In the genomic region with DNA sequence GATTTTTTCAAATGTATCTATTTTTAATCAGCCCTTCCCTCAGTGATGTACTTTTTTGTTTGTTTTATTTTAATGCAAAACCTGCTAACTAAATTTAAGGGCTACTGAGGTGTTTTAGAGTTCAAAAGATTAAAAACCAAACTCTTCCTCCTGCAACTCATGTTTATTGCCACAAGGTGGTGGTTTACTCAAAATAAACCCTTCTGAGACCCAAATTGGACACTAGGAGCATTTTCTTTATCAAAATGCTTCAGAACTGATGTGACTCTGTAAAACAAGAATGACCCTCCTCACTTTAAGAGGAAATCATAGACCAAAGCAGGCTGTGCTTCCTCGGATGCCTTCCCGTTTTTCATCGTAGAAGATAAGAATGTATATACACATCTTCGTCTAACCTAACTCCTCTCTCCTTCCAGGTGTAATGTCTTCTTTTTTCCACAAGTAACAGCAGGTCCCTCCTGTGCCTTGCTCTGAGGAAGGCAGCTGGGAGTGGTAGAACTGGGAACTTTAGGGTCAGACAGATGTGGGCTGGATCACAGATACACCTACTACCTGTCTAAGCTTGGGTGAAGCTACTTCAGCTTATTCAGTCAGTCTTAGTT, we compare ENCODE assay signal across 8 cellular contexts. TPM values are rescaled to one million over a fixed set of nuclear protein-coding genes. Genes with fewer than 3 reads are reported as not detected.
DNase-seq lines count a peak whose midpoint lies in the region; ATAC-seq and TF ChIP-seq lines count a peak whose summit lies in the region.

No MANE protein-coding gene starts in this region.

- H3K4me1 Mint-ChIP-seq in CD8-positive, alpha-beta memory T cell = peaks cover 21 to 30% (median 27%) of the 10 kb centered on the region in 3 donors
- peaks cover 22% of the 10 kb centered on the region for H3K4me1 Mint-ChIP-seq in activated T-helper 17 cell treated with anti-CD3 and anti-CD28 coated beads, Interleukin-2, amount 50 U/mL, for 72 hours

- CTCF ChIA-PET in CD8-positive, alpha-beta memory T cell (lab: Charles Lee) = interaction anchor here (1.1 kb wide), 1 partner anchor 9 kb away, joined by 3 read pairs; no protein-coding TSS in a partner anchor

- peak overlapping the region in 5 of 8 donors; percentile 4 to 86 (median 55) for H3K27ac Mint-ChIP-seq in CD8-positive, alpha-beta memory T cell
- H3K27ac Mint-ChIP-seq in activated T-helper 17 cell treated with anti-CD3 and anti-CD28 coated beads, Interleukin-2, amount 50 U/mL, for 72 hours = peak overlapping the region; percentile 17

- peaks cover 0 to 5% (median 0%) of the 10 kb centered on the region in 3 donors for H3K36me3 Mint-ChIP-seq in CD8-positive, alpha-beta memory T cell
- H3K36me3 Mint-ChIP-seq in activated T-helper 17 cell treated with anti-CD3 and anti-CD28 coated beads, Interleukin-2, amount 50 U/mL, for 72 hours (ENCODE audit: low read depth) = no peaks in the 10 kb centered on the region

- peaks cover 0 to 4% of the 10 kb centered on the region in 2 donors for H3K27me3 Mint-ChIP-seq in CD8-positive, alpha-beta memory T cell
- no peaks in the 10 kb centered on the region for H3K27me3 Mint-ChIP-seq in activated T-helper 17 cell treated with anti-CD3 and anti-CD28 coated beads, Interleukin-2, amount 50 U/mL, for 72 hours

- no peaks in the 10 kb centered on the region for H3K9me3 Mint-ChIP-seq in CD8-positive, alpha-beta memory T cell
- no peaks in the 10 kb centered on the region for H3K9me3 Mint-ChIP-seq in activated T-helper 17 cell treated with anti-CD3 and anti-CD28 coated beads, Interleukin-2, amount 50 U/mL, for 72 hours

- peak; percentile 16 for TF ChIP-seq CTCF in HL-60 (IDR thresholded peaks at IDR 0.05; ENCODE audit: insufficient read depth, low read length)
- peak; percentile 50 for TF ChIP-seq CTCF in kidney epithelial cell (IDR thresholded peaks at IDR 0.05; ENCODE audit: insufficient read depth, low read length, poor library complexity, severe bottlenecking)

- no peaks in the 10 kb centered on the region for H3K9me3 ChIP-seq in CD8-positive, alpha-beta memory T cell (ENCODE audit: low read length)

- no peaks in the 10 kb centered on the region for H3K27me3 ChIP-seq in CD8-positive, alpha-beta memory T cell (ENCODE audit: insufficient read depth, low read length, poor library complexity, severe bottlenecking)
- H3K27me3 ChIP-seq in HL-60 (ENCODE audit: insufficient read depth, poor library complexity, severe bottlenecking) = peaks cover 37% of the 10 kb centered on the region
- peaks cover 2% of the 10 kb centered on the region for H3K27me3 ChIP-seq in kidney epithelial cell (ENCODE audit: control insufficient read depth, insufficient read depth, low read length)

- DNase-seq in CD8-positive, alpha-beta memory T cell = peak in 1 of 5 donors; percentile 10
- DNase-seq in HL-60 (ENCODE audit: low read depth in 1 of 2, low spot score in 1 of 2) (no peak), kidney epithelial cell (ENCODE audit: low read depth) (no peak), NCI-H774 (lab: John Stamatoyannopoulos, UW) (no peak), NCI-H69 (lab: John Stamatoyannopoulos, UW) (no peak)

- H3K36me3 ChIP-seq in CD8-positive, alpha-beta memory T cell (ENCODE audit: insufficient read depth, low read length) = no peaks in the 10 kb centered on the region
- H3K36me3 ChIP-seq in kidney epithelial cell (ENCODE audit: control insufficient read depth, insufficient read depth, low read length) = no peaks in the 10 kb centered on the region

- H3K4me3 ChIP-seq in CD8-positive, alpha-beta memory T cell (ENCODE audit: low read length) = no peak overlapping the region
- H3K4me3 ChIP-seq in HL-60 (replicated peaks; ENCODE audit: insufficient read depth, low read length) = no peak overlapping the region
- H3K4me3 ChIP-seq in kidney epithelial cell (ENCODE audit: low read depth, low read length) = no peak overlapping the region

- H3K27ac ChIP-seq in CD8-positive, alpha-beta memory T cell (ENCODE audit: low read depth, low read length) = no peak overlapping the region
- no peak overlapping the region for H3K27ac ChIP-seq in HL-60 (replicated peaks)

- peak overlapping the region in 1 of 7 donors; percentile 74 for H3K4me3 Mint-ChIP-seq in CD8-positive, alpha-beta memory T cell
- no peak overlapping the region for H3K4me3 Mint-ChIP-seq in activated T-helper 17 cell treated with anti-CD3 and anti-CD28 coated beads, Interleukin-2, amount 50 U/mL, for 72 hours

- no peak for ATAC-seq in activated T-helper 17 cell treated with anti-CD3 and anti-CD28 coated beads, Interleukin-2, amount 50 U/mL, for 72 hours (replicated peaks)
- no peak for ATAC-seq in GM18511 (IDR thresholded peaks at IDR 0.05; ENCODE audit: unreplicated experiment)
- ATAC-seq in esophagus mucosa = no peak

- POLR2A ChIA-PET in CD8-positive, alpha-beta memory T cell (lab: Charles Lee) = no interaction called here

- H3K4me1 ChIP-seq in CD8-positive, alpha-beta memory T cell (ENCODE audit: insufficient read depth, low read length) = peaks cover 7% of the 10 kb centered on the region

RNA-seq across cellular contexts. Expression of a gene that starts 2.9 kb away (rescaled TPM):
- not detected for total RNA-seq in CD8-positive, alpha-beta memory T cell
- polyA plus RNA-seq in CD8-positive, alpha-beta memory T cell = 0.44 TPM
- 1 to 10 TPM; 1.6 to 6.8 TPM for total RNA-seq in activated T-helper 17 cell treated with anti-CD3 and anti-CD28 coated beads, Interleukin-2, amount 50 U/mL, for 72 hours
- total RNA-seq in kidney epithelial cell = not detected in 2 replicates
- not detected for total RNA-seq in esophagus mucosa

RNA-seq across cellular contexts. Expression of a gene that starts 15.8 kb away (rescaled TPM):
- under 1 TPM; 0.28 to 0.38 TPM for total RNA-seq in CD8-positive, alpha-beta memory T cell
- 0.38 TPM for polyA plus RNA-seq in CD8-positive, alpha-beta memory T cell
- total RNA-seq in activated T-helper 17 cell treated with anti-CD3 and anti-CD28 coated beads, Interleukin-2, amount 50 U/mL, for 72 hours = under 1 TPM; 0.37 to 0.67 TPM
- total RNA-seq in kidney epithelial cell = 32.6 and 35.0 TPM in 2 replicates
- total RNA-seq in esophagus mucosa = 1.6 TPM

Comparison
In these comparisons a context has a peak if more than half of its experiments do, and no peak if none do; other contexts are left out.
1. RNA of a gene that starts 15.8 kb away (total RNA-seq): 32.6 to 35.0 TPM in kidney epithelial cell; 1.6 TPM in esophagus mucosa (single experiment), 0.37 to 0.67 TPM in activated T-helper 17 cell treated with anti-CD3 and anti-CD28 coated beads, Interleukin-2, amount 50 U/mL, for 72 hours and 0.28 to 0.38 TPM in CD8-positive, alpha-beta memory T cell; every median in the first group is over 10 times any median in the second.